In the genomic region with DNA sequence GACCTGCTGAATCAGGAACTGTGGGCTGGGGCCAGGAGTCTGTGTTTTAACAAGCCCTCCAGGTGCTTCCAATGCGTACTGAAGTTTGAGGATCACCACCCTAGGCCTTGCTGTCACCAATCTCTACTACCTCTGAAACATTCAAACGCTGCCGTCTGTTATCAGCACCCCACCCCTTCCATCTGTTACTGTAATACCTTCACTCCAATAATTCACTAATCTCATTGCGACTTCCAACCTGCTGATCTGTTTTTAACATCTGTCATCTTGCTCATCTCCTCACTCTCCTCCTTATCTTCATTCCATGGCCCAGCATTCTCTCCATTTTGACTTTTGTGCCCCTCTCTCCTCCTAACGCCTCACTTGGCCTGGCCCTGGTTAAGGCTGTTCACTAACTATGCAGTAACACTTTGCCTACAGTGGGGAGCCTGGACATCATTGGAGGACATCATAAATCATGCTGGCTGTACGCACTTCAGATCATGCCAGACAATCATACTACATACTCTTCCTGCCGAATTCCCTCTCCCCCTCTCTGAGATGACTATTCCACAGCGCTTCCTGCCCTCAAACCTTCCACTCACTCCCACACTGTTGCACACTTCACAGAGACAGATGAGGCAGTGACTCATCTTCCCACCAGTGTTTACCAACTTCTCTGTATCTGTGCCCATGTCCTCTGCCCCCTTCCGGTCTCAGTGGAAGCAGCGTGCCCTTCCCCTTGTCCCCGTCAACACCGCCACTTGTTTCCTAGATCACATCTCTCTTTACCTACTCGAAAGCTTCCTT, we compare ENCODE assay signal across 9 cellular contexts. TPM values are rescaled to one million over a fixed set of nuclear protein-coding genes. Genes with fewer than 3 reads are reported as not detected.
A peak's percentile ranks its signal among the peaks of the same experiment; 100 is the strongest.
DNase-seq lines count a peak whose midpoint lies in the region; TF ChIP-seq lines count a peak whose summit lies in the region.
"Had no signal": no experiment of that assay in that cellular context is flagged by ENCODE, and none has a peak within 500 bp of the region (broad histone marks: within the 10 kb centered on the region; RNA-seq: fewer than 3 reads in every experiment).

No MANE protein-coding gene starts in this region.

- H3K27ac Mint-ChIP-seq in H9 = no peak overlapping the region

- H2BK120ac ChIP-seq in H9 (ENCODE audit: low read depth, low read length, poor library complexity, severe bottlenecking) = no peak overlapping the region

- H2BK20ac ChIP-seq in H9 (ENCODE audit: low read depth, low read length, poor library complexity, severe bottlenecking) = no peak overlapping the region

- no peaks in the 10 kb centered on the region for H4K20me1 ChIP-seq in H9 (ENCODE audit: control insufficient read depth, insufficient read depth, insufficient read length)

- H3K4me3 ChIP-seq in esophagus squamous epithelium = no peak overlapping the region
- H3K4me3 ChIP-seq: lung had no signal

- H3K56ac ChIP-seq in H9 (ENCODE audit: insufficient read length, low read depth, low read length) = no peak overlapping the region

- H3K4me1 ChIP-seq in esophagus squamous epithelium = peaks cover 4 to 50% (median 24%) of the 10 kb centered on the region in 3 donors
- peaks cover 5% of the 10 kb centered on the region; the same call in 1 of the 2 replicates for H3K4me1 ChIP-seq in H9 (ENCODE audit: insufficient read depth, low read length)

- peaks cover 4% of the 10 kb centered on the region for H3K27me3 Mint-ChIP-seq in H9 (ENCODE audit: low read depth)

- H3K79me1 ChIP-seq in H9 (ENCODE audit: insufficient read depth, low read depth, low read length, poor library complexity, severe bottlenecking) = no peaks in the 10 kb centered on the region

- no peak overlapping the region for H3K9ac ChIP-seq in H9 (ENCODE audit: extremely low read depth, insufficient read length, low read length)

- no peak overlapping the region for H3K4me2 ChIP-seq in H9 (ENCODE audit: insufficient read depth, insufficient read length, low read length)

- H3K4ac ChIP-seq in H9 (ENCODE audit: low read depth, low read length) = no peak overlapping the region

- no peaks in the 10 kb centered on the region for H3K23me2 ChIP-seq in H9 (ENCODE audit: insufficient read length, low read depth, low read length, poor library complexity, severe bottlenecking)

- WGBS in esophagus squamous epithelium, 2 donors = 49 to 52% methylated on average over 13 of the region's 13 CpGs
- no CpG with 5 or more reads among the region's 13 CpGs for WGBS in H9 (ENCODE audit: extremely low coverage, insufficient read length, low lambda C conversion rate)

- no peak overlapping the region for H4K5ac ChIP-seq in H9 (ENCODE audit: insufficient read length, low read depth, low read length)

- intact Hi-C loops in esophagus squamous epithelium (cut with DNase I) = no loop called here

- peaks cover 0 to 2% (median 2%) of the 10 kb centered on the region in 3 experiments; a peak in 2 of 7 replicates for H3K36me3 Mint-ChIP-seq in H9 (ENCODE audit: insufficient read depth in 1 of 3, low read depth in 3 of 3)

- H3K9me3 ChIP-seq in esophagus squamous epithelium (no peaks in the 10 kb centered on the region), H9 (ENCODE audit: control insufficient read depth, low read depth, low read length) (no peaks in the 10 kb centered on the region)

- H3K4me1 Mint-ChIP-seq in H9 = peaks cover 13 to 20% of the 10 kb centered on the region in 2 experiments

- peak; percentile 13 to 25 for DNase-seq in stimulated activated CD4-positive, alpha-beta T cell treated with anti-CD3 and anti-CD28 coated beads, Interleukin-2, amount 100 ng/mL, for 24 hours
- no peak for DNase-seq in stimulated activated CD4-positive, alpha-beta T cell treated with anti-CD3 and anti-CD28 coated beads, Interleukin-12 subunit alpha, Interleukin-12 subunit beta, amount 100 ng/mL, for 4 hours
- DNase-seq in OCI-M1 (lab: John Stamatoyannopoulos, UW) (peak; percentile 59), esophagus squamous epithelium (lab: John Stamatoyannopoulos, UW) (no peak), iPS-NIHi7 (ENCODE audit: extremely low spot score) (no peak), H9 (no peak), T-helper 9 cell (no peak), HK-2 (ENCODE audit: unreplicated experiment) (no peak)

- no peak overlapping the region for H3K23ac ChIP-seq in H9 (ENCODE audit: insufficient read length, low read depth, low read length)

- H2BK5ac ChIP-seq in H9 (ENCODE audit: insufficient read length, low read length) = no peak overlapping the region

- no peak for TF ChIP-seq CTCF in esophagus squamous epithelium (IDR thresholded peaks at IDR 0.05)
- no peak for TF ChIP-seq CTCF in H9 (conservative IDR thresholded peaks at IDR 0.05)

- H3K27ac ChIP-seq in esophagus squamous epithelium (peak overlapping the region in 3 of 4 donors; percentile 1 to 68 (median 30)), H9 (ENCODE audit: insufficient read length, low read depth, low read length) (no peak overlapping the region)

- H2BK15ac ChIP-seq in H9 (ENCODE audit: low read depth, low read length) = no peak overlapping the region

- H3K18ac ChIP-seq in H9 (ENCODE audit: insufficient read length, low read depth, low read length) = no peak overlapping the region

- no peak overlapping the region for H2BK12ac ChIP-seq in H9 (ENCODE audit: insufficient read length, low read depth, low read length)

- no peak overlapping the region for H4K8ac ChIP-seq in H9 (replicated peaks; ENCODE audit: insufficient read length, low read depth, low read length)

- no peak overlapping the region for H3K4me3 Mint-ChIP-seq in H9

- H2AK5ac ChIP-seq in H9 (ENCODE audit: insufficient read length, low read length) = no peak overlapping the region

- no peak overlapping the region for H2AFZ ChIP-seq in H9 (ENCODE audit: low read length)

- no peak for TF ChIP-seq POLR2A in esophagus squamous epithelium (IDR thresholded peaks at IDR 0.05)

- no peaks in the 10 kb centered on the region for H3K9me3 Mint-ChIP-seq in H9

- H3K27me3 ChIP-seq in esophagus squamous epithelium (no peaks in the 10 kb centered on the region), H9 (ENCODE audit: insufficient read depth, low read length) (no peaks in the 10 kb centered on the region)

- no peaks in the 10 kb centered on the region for H3K79me2 ChIP-seq in H9 (ENCODE audit: insufficient read depth, low read length)

- no peak overlapping the region for H3K14ac ChIP-seq in H9 (ENCODE audit: insufficient read depth, low read length)

- H4K91ac ChIP-seq in H9 (ENCODE audit: insufficient read length, low read depth, low read length) = no peak overlapping the region

- no peak overlapping the region for H3T11ph ChIP-seq in H9 (ENCODE audit: low read length)

- H3K36me3 ChIP-seq in esophagus squamous epithelium = no peaks in the 10 kb centered on the region

RNA-seq across cellular contexts. Expression of gene GUCA1B, which starts 3.0 kb away (rescaled TPM):
- total RNA-seq in esophagus squamous epithelium = 1 to 10 TPM in 1 of 4 donors, under 1 TPM in 3; 0.22 to 2.8 (median 0.61) TPM
- 1.1 and 1.3 TPM in 2 replicates for total RNA-seq in H9 (2021)

RNA-seq across cellular contexts. Expression of gene MRPS10, which starts 19.9 kb away (rescaled TPM):
- 10 to 100 TPM; 40.3 to 70.3 (median 46.2) TPM for total RNA-seq in esophagus squamous epithelium
- 33.9 and 36.3 TPM in 2 replicates for total RNA-seq in H9 (2021)

RNA-seq across cellular contexts. Expression of gene GUCA1A, which starts 24.6 kb away (rescaled TPM):
- total RNA-seq in esophagus squamous epithelium = not detected
- 16.5 and 17.2 TPM in 2 replicates for total RNA-seq in H9 (2021)
- total RNA-seq: lung had no signal

RNA-seq across cellular contexts. Expression of gene C6orf132, which starts 55.3 kb away (rescaled TPM):
- 100 to 1,000 TPM in 3 of 4 donors, 10 to 100 TPM in 1; 87.8 to 254 (median 142) TPM for total RNA-seq in esophagus squamous epithelium
- 45.1 and 48.4 TPM in 2 replicates for total RNA-seq in H9 (2021)

Comparison
In these comparisons a context has a peak if more than half of its experiments do, and no peak if none do; other contexts are left out.
1. DNase-seq: peak in stimulated activated CD4-positive, alpha-beta T cell treated with anti-CD3 and anti-CD28 coated beads, Interleukin-2, amount 100 ng/mL, for 24 hours (2 of 2) and OCI-M1 (single experiment); none in stimulated activated CD4-positive, alpha-beta T cell treated with anti-CD3 and anti-CD28 coated beads, Interleukin-12 subunit alpha, Interleukin-12 subunit beta, amount 100 ng/mL, for 4 hours (single experiment), esophagus squamous epithelium (single experiment), iPS-NIHi7 (single experiment), H9 (single experiment), T-helper 9 cell (single experiment) and HK-2 (single experiment).
2. RNA of gene GUCA1A, which starts 24.6 kb away (total RNA-seq): 16.5 to 17.2 TPM in H9; not detected in esophagus squamous epithelium; every median in the first group is over 10 times any median in the second.